In genomic region chr1:156081174-156082110, GRCh38 we compare ENCODE assay signal across 9 cellular contexts. TPM values are rescaled to one million over a fixed set of nuclear protein-coding genes. Genes with fewer than 3 reads are reported as not detected.
DNase-seq lines count a peak whose midpoint lies in the region; ATAC-seq lines count a peak whose summit lies in the region.
"Had no signal": no experiment of that assay in that cellular context is flagged by ENCODE, and none has a peak within 500 bp of the region (broad histone marks: within the 10 kb centered on the region; RNA-seq: fewer than 3 reads in every experiment).

No MANE protein-coding gene starts in this region.

- peaks cover 9% of the 10 kb centered on the region for H3K4me1 Mint-ChIP-seq in stimulated activated naive CD8-positive, alpha-beta T cell treated with anti-CD3 and anti-CD28 coated beads, Interleukin-15, Interleukin-2, amounts not matched to agents 100 ng/mL and 50 ng/mL, for 24 hours (ENCODE audit: low read depth)
- peaks cover 2% of the 10 kb centered on the region for H3K4me1 Mint-ChIP-seq in activated naive CD8-positive, alpha-beta T cell treated with anti-CD3 and anti-CD28 coated beads for 36 hours
- H3K4me1 Mint-ChIP-seq in memory B cell = peaks cover 20% of the 10 kb centered on the region

- no peak overlapping the region for H3K27ac ChIP-seq in caudate nucleus (ENCODE audit: low read depth, low read length)

- H3K4me3 Mint-ChIP-seq in stimulated activated naive CD8-positive, alpha-beta T cell treated with anti-CD3 and anti-CD28 coated beads, Interleukin-15, Interleukin-2, amounts not matched to agents 100 ng/mL and 50 ng/mL, for 24 hours = peak overlapping the region; percentile 80
- peak overlapping the region; percentile 82 for H3K4me3 Mint-ChIP-seq in activated naive CD8-positive, alpha-beta T cell treated with anti-CD3 and anti-CD28 coated beads for 36 hours
- peak overlapping the region; percentile 86 for H3K4me3 Mint-ChIP-seq in memory B cell

- H3K36me3 Mint-ChIP-seq in stimulated activated naive CD8-positive, alpha-beta T cell treated with anti-CD3 and anti-CD28 coated beads, Interleukin-15, Interleukin-2, amounts not matched to agents 100 ng/mL and 50 ng/mL, for 24 hours (ENCODE audit: low read depth) = no peaks in the 10 kb centered on the region
- H3K36me3 Mint-ChIP-seq in activated naive CD8-positive, alpha-beta T cell treated with anti-CD3 and anti-CD28 coated beads for 36 hours = no peaks in the 10 kb centered on the region
- H3K36me3 Mint-ChIP-seq in memory B cell = no peaks in the 10 kb centered on the region

- DNase-seq in stimulated activated naive CD8-positive, alpha-beta T cell treated with anti-CD3 and anti-CD28 coated beads, Interleukin-15, Interleukin-2, amounts not matched to agents 100 U/mL and 50 U/mL, for 24 hours = no peak
- no peak for DNase-seq in activated naive CD8-positive, alpha-beta T cell treated with anti-CD3 and anti-CD28 coated beads for 36 hours
- DNase-seq in memory B cell (ENCODE audit: low spot score in 2 of 2) = no peak
- DNase-seq in caudate nucleus (lab: John Stamatoyannopoulos, UW) = no peak
- no peak for DNase-seq in KBM-7
- DNase-seq in SKM-1 treated with dmso at 0.1 percent for 144 hours (lab: John Stamatoyannopoulos, UW; ENCODE audit: unreplicated experiment) = no peak

- ATAC-seq in stimulated activated naive CD8-positive, alpha-beta T cell treated with anti-CD3 and anti-CD28 coated beads, Interleukin-15, Interleukin-2, amounts not matched to agents 100 U/mL and 50 U/mL, for 24 hours = no peak
- no peak for ATAC-seq in memory B cell (ENCODE audit: low read depth)
- ATAC-seq in GM21367 (IDR thresholded peaks at IDR 0.05; ENCODE audit: unreplicated experiment) = no peak

- H3K27ac Mint-ChIP-seq in stimulated activated naive CD8-positive, alpha-beta T cell treated with anti-CD3 and anti-CD28 coated beads, Interleukin-15, Interleukin-2, amounts not matched to agents 100 ng/mL and 50 ng/mL, for 24 hours = no peak overlapping the region
- H3K27ac Mint-ChIP-seq in activated naive CD8-positive, alpha-beta T cell treated with anti-CD3 and anti-CD28 coated beads for 36 hours = no peak overlapping the region
- no peak overlapping the region for H3K27ac Mint-ChIP-seq in memory B cell

- in situ Hi-C loops in KBM-7 (cut with MboI; ENCODE audit: low pct_unique_long_range_greater_than_20kb, low sequenced_read_pairs) = no loop called here

- peaks cover 41% of the 10 kb centered on the region for H3K27me3 Mint-ChIP-seq in stimulated activated naive CD8-positive, alpha-beta T cell treated with anti-CD3 and anti-CD28 coated beads, Interleukin-15, Interleukin-2, amounts not matched to agents 100 ng/mL and 50 ng/mL, for 24 hours
- H3K27me3 Mint-ChIP-seq in activated naive CD8-positive, alpha-beta T cell treated with anti-CD3 and anti-CD28 coated beads for 36 hours = peaks cover 39% of the 10 kb centered on the region
- H3K27me3 Mint-ChIP-seq in memory B cell = peaks cover 13% of the 10 kb centered on the region

- H3K9me3 Mint-ChIP-seq in stimulated activated naive CD8-positive, alpha-beta T cell treated with anti-CD3 and anti-CD28 coated beads, Interleukin-15, Interleukin-2, amounts not matched to agents 100 ng/mL and 50 ng/mL, for 24 hours = no peaks in the 10 kb centered on the region
- no peaks in the 10 kb centered on the region for H3K9me3 Mint-ChIP-seq in activated naive CD8-positive, alpha-beta T cell treated with anti-CD3 and anti-CD28 coated beads for 36 hours
- H3K9me3 Mint-ChIP-seq in memory B cell = no peaks in the 10 kb centered on the region

RNA-seq across cellular contexts. Expression of gene MEX3A, which starts 0.8 kb away (rescaled TPM):
- total RNA-seq in activated naive CD8-positive, alpha-beta T cell treated with anti-CD3 and anti-CD28 coated beads for 36 hours = under 1 TPM; 0.34 to 0.35 TPM

RNA-seq across cellular contexts. Expression of gene RAB25, which starts 20.5 kb away (rescaled TPM):
- total RNA-seq in activated naive CD8-positive, alpha-beta T cell treated with anti-CD3 and anti-CD28 coated beads for 36 hours = under 1 TPM; 0.64 to 0.99 TPM
- total RNA-seq: dermis microvascular lymphatic vessel endothelial cell had no signal

RNA-seq across cellular contexts. Expression of gene LAMTOR2, which starts 26.9 kb away (rescaled TPM):
- 10 to 100 TPM; 45.9 to 49.1 TPM for total RNA-seq in activated naive CD8-positive, alpha-beta T cell treated with anti-CD3 and anti-CD28 coated beads for 36 hours

RNA-seq across cellular contexts. Expression of gene UBQLN4, which starts 27.8 kb away (rescaled TPM):
- total RNA-seq in activated naive CD8-positive, alpha-beta T cell treated with anti-CD3 and anti-CD28 coated beads for 36 hours = 10 to 100 TPM; 42.6 to 47.1 TPM

RNA-seq across cellular contexts. Expression of gene LMNA, which starts 33.1 kb away (rescaled TPM):
- 10 to 100 TPM; 32.3 to 37.8 TPM for total RNA-seq in activated naive CD8-positive, alpha-beta T cell treated with anti-CD3 and anti-CD28 coated beads for 36 hours
